In genomic region chr12:104494137-104494815, GRCh38 we compare ENCODE assay signal across 8 cellular contexts. TPM values are rescaled to one million over a fixed set of nuclear protein-coding genes. Genes with fewer than 3 reads are reported as not detected.
DNase-seq lines count a peak whose midpoint lies in the region; ATAC-seq, FAIRE-seq and TF ChIP-seq lines count a peak whose summit lies in the region.

No MANE protein-coding gene starts in this region.

- intact Hi-C loops in right lobe of liver (cut with DNase I) (no loop called here), HepG2 (cut with micrococcal nuclease; ENCODE audit: unreplicated experiment) (no loop called here), left ventricle myocardium inferior (cut with micrococcal nuclease) (no loop called here)

- no peaks in the 10 kb centered on the region for H3K36me3 ChIP-seq in right lobe of liver
- H3K36me3 ChIP-seq in HepG2 (replicated peaks in 1 of 2; ENCODE audit: control insufficient read depth in 1 of 2, insufficient read depth in 2 of 2, low read length in 2 of 2), result no peaks in the 10 kb centered on the region
- H3K36me3 ChIP-seq in left ventricle myocardium inferior, result no peaks in the 10 kb centered on the region
- no peaks in the 10 kb centered on the region for H3K36me3 ChIP-seq in MG63

- CTCF ChIA-PET in HepG2 (lab: Yijun Ruan, JAX; ENCODE audit: low intra/inter-chr PET ratio, low total read pairs), result no interaction called here

- H3K9me3 ChIP-seq in right lobe of liver (no peaks in the 10 kb centered on the region), HepG2 (ENCODE audit: low read length) (no peaks in the 10 kb centered on the region), left ventricle myocardium inferior (replicated peaks) (no peaks in the 10 kb centered on the region), MG63 (no peaks in the 10 kb centered on the region)

- no peak overlapping the region for H3K4me3 ChIP-seq in right lobe of liver
- H3K4me3 ChIP-seq in HepG2 (replicated peaks in 1 of 3; ENCODE audit: insufficient read depth in 1 of 3, low read depth in 2 of 3, low read length in 3 of 3), result no peak overlapping the region
- peak overlapping the region; percentile 8 for H3K4me3 ChIP-seq in left ventricle myocardium inferior
- no peak overlapping the region for H3K4me3 ChIP-seq in MG63

- H3K79me2 ChIP-seq in HepG2 (ENCODE audit: insufficient read depth, low read length), result no peaks in the 10 kb centered on the region

- no peak for FAIRE-seq in HepG2 (lab: Jason Lieb, UNC)

- TF ChIP-seq EP300 in HepG2 (IDR thresholded peaks at IDR 0.05; ENCODE audit: low read depth in 2 of 2, low read length in 2 of 2) (no peak), HepG2 (CRISPR knock-in tag; IDR thresholded peaks at IDR 0.05; ENCODE audit: borderline replicate concordance) (no peak)

- no peak overlapping the region for H2AFZ ChIP-seq in HepG2 (ENCODE audit: low read length)

- BruUV-seq in HepG2 (replicated peaks; lab: Mats Ljungman, UMichigan), result no TSS peak

- WGBS in right lobe of liver (ENCODE audit: insufficient coverage, low coverage, low lambda C conversion rate, missing lambda C conversion rate), result 66% methylated on average over 10 of the region's 13 CpGs
- WGBS in HepG2 (ENCODE audit: low lambda C conversion rate), result 49% methylated on average over 11 of the region's 13 CpGs

- no peaks in the 10 kb centered on the region for H3K4me1 ChIP-seq in right lobe of liver
- H3K4me1 ChIP-seq in HepG2 (ENCODE audit: insufficient read depth, low read length), result no peaks in the 10 kb centered on the region
- peaks cover 21% of the 10 kb centered on the region for H3K4me1 ChIP-seq in left ventricle myocardium inferior

- H3K27me3 ChIP-seq in right lobe of liver, result no peaks in the 10 kb centered on the region
- peaks cover 0 to 13% of the 10 kb centered on the region in 2 experiments; a peak in 1 of 5 replicates for H3K27me3 ChIP-seq in HepG2 (ENCODE audit: control insufficient read depth in 1 of 2, insufficient read depth in 2 of 2, low read length in 2 of 2)
- no peaks in the 10 kb centered on the region for H3K27me3 ChIP-seq in left ventricle myocardium inferior (ENCODE audit: low read depth)
- H3K27me3 ChIP-seq in MG63, result no peaks in the 10 kb centered on the region

- TF ChIP-seq RAD21 in HepG2 (CRISPR knock-in tag; IDR thresholded peaks at IDR 0.05), result no peak

- peak in 3 of 4 donors; percentile 19 to 50 (median 44) for ATAC-seq in right lobe of liver
- ATAC-seq in HepG2, result no peak
- no peak for ATAC-seq in GM19452 (IDR thresholded peaks at IDR 0.05; ENCODE audit: unreplicated experiment)

- POLR2A ChIA-PET in HepG2 (lab: Yijun Ruan, JAX), result no interaction called here

- no peak for DNase-seq in right lobe of liver
- no peak for DNase-seq in HepG2 (ENCODE audit: low spot score)
- peak; percentile 70 for DNase-seq in activated CD8-positive, alpha-beta memory T cell treated with anti-CD3 and anti-CD28 coated beads, Interleukin-2, amount 50 U/mL, for 48 hours
- DNase-seq in left ventricle myocardium inferior, result no peak
- peak; percentile 24 to 57 for DNase-seq in stimulated activated CD8-positive, alpha-beta memory T cell treated with anti-CD3 and anti-CD28 coated beads, Interleukin-4, amount 100 ng/mL, for 4 hours (ENCODE audit: low read depth in 2 of 2, low spot score in 1 of 2)
- DNase-seq in MG63, result no peak
- DNase-seq in RPMI8226, result no peak

- in situ Hi-C loops in HepG2 (cut with HindIII; ENCODE audit: extremely low pct_ligation_motif_present, low pct_unique_long_range_greater_than_20kb), result no loop called here

- H4K20me1 ChIP-seq in HepG2 (ENCODE audit: insufficient read depth, low read length), result no peaks in the 10 kb centered on the region

- TF ChIP-seq CTCF in right lobe of liver (IDR thresholded peaks at IDR 0.05) (no peak), HepG2 (CRISPR knock-in tag; IDR thresholded peaks at IDR 0.05) (no peak), left ventricle myocardium inferior (IDR thresholded peaks at IDR 0.05; ENCODE audit: borderline replicate concordance) (no peak)

- H3K9ac ChIP-seq in HepG2 (ENCODE audit: insufficient read depth, low read depth, low read length), result no peak overlapping the region

- H3K4me2 ChIP-seq in HepG2 (ENCODE audit: low read depth, low read length), result no peak overlapping the region

- TF ChIP-seq POLR2A in right lobe of liver (IDR thresholded peaks at IDR 0.05), result no peak
- no peak for TF ChIP-seq POLR2A in HepG2 (IDR thresholded peaks at IDR 0.05; ENCODE audit: insufficient read depth in 1 of 2, low read depth in 2 of 2, low read length in 2 of 2)

- H3K27ac ChIP-seq in right lobe of liver (peak overlapping the region in 1 of 3 donors; percentile 10), HepG2 (ENCODE audit: extremely low read length, insufficient read depth, low read length) (no peak overlapping the region), left ventricle myocardium inferior (replicated peaks) (peak overlapping the region; percentile 61)

TF ChIP-seq in HepG2, 621 proteins besides CTCF, POLR2A, EP300 and RAD21 (continues in another document):
- TF ChIP-seq MTA1 (CRISPR knock-in tag; IDR thresholded peaks at IDR 0.05; ENCODE audit: borderline replicate concordance), result no peak
- no peak for TF ChIP-seq MLX (CRISPR knock-in tag; IDR thresholded peaks at IDR 0.05)
- TF ChIP-seq ATAD3A (CRISPR knock-in tag; IDR thresholded peaks at IDR 0.05), result no peak
- TF ChIP-seq MED13 (CRISPR knock-in tag; IDR thresholded peaks at IDR 0.05), result no peak
- no peak for TF ChIP-seq CHD4 (IDR thresholded peaks at IDR 0.05; ENCODE audit: borderline replicate concordance, low read length)
- no peak for TF ChIP-seq ZBTB26 (CRISPR knock-in tag; IDR thresholded peaks at IDR 0.05; ENCODE audit: borderline replicate concordance)
- no peak for TF ChIP-seq ZNF468 (CRISPR knock-in tag; IDR thresholded peaks at IDR 0.05)

RNA-seq across cellular contexts. Expression of gene CHST11, which starts 37.5 kb away (rescaled TPM):
- total RNA-seq in right lobe of liver (10 to 100 TPM in 1 of 6 experiments, 1 to 10 TPM in 4, under 1 TPM in 1; 0.57 to 10.4 (median 3.5) TPM), HepG2 (2016; rRNA removed; fragmentation: Illumina TruSeq; extraction: Trizol) (not detected in 2 replicates), left ventricle myocardium inferior (6.0 TPM)
- not detected in 2 replicates for total RNA-seq in HepG2 (2016; cell fraction: cytosol; rRNA removed; fragmentation: Illumina TruSeq; extraction: Trizol; ENCODE audit: low read depth)
- not detected in 2 replicates for total RNA-seq in HepG2 (2016; cell fraction: insoluble cytoplasmic fraction; rRNA removed; fragmentation: Illumina TruSeq; extraction: Trizol)
- total RNA-seq in HepG2 (2016; cell fraction: membrane; rRNA removed; fragmentation: Illumina TruSeq; extraction: Trizol), result not detected in 2 replicates
- not detected in 2 replicates for total RNA-seq in HepG2 (2016; cell fraction: nucleus; rRNA removed; fragmentation: Illumina TruSeq; extraction: Trizol)
- polyA plus RNA-seq in HepG2 (2011; rRNA removed), result 0.05 and 0.15 TPM in 2 replicates
- 0.04 TPM in 1 of 2 replicates, not detected in the other for polyA plus RNA-seq in HepG2 (2011; cell fraction: cytosol; rRNA removed)
- polyA plus RNA-seq in HepG2 (2011; cell fraction: nucleus; rRNA removed), result 0.10 TPM in 1 of 2 replicates, not detected in the other
- not detected in 2 replicates for polyA plus RNA-seq in HepG2 (2012)
- polyA plus RNA-seq in HepG2 (2016; cell fraction: cytosol; fragmentation: Illumina TruSeq; extraction: Trizol; ENCODE audit: low read depth), result not detected in 2 replicates
- polyA plus RNA-seq in HepG2 (2016; cell fraction: insoluble cytoplasmic fraction; fragmentation: Illumina TruSeq; extraction: Trizol; ENCODE audit: low read depth), result not detected in 2 replicates
- not detected in 2 replicates for polyA plus RNA-seq in HepG2 (2016; cell fraction: membrane; fragmentation: Illumina TruSeq; extraction: Trizol; ENCODE audit: low read depth)
- polyA plus RNA-seq in HepG2 (2016; cell fraction: nucleus; fragmentation: Illumina TruSeq; extraction: Trizol; ENCODE audit: insufficient read depth, low read depth), result not detected in 2 replicates
- polyA minus RNA-seq in HepG2 (2011; rRNA and poly(A)+ RNA removed; ENCODE audit: low replicate concordance), result 1.7 TPM in 1 of 2 replicates, not detected in the other
- not detected in 2 replicates for polyA minus RNA-seq in HepG2 (2011; cell fraction: cytosol; rRNA and poly(A)+ RNA removed)
- polyA minus RNA-seq in HepG2 (2011; cell fraction: nucleus; rRNA and poly(A)+ RNA removed), result 0.12 TPM in 1 of 2 replicates, not detected in the other
- total RNA-seq in MG63 (2014; rRNA removed; shearing (Covaris generic); ENCODE audit: low replicate concordance), result 0.07 and 0.13 TPM in 2 replicates

Comparison
In these comparisons a context has a peak if more than half of its experiments do, and no peak if none do; other contexts are left out.
1. ATAC-seq: peak in right lobe of liver (3 of 4); none in HepG2 (single experiment) and GM19452 (single experiment).
2. DNase-seq: peak in activated CD8-positive, alpha-beta memory T cell treated with anti-CD3 and anti-CD28 coated beads, Interleukin-2, amount 50 U/mL, for 48 hours (single experiment) and stimulated activated CD8-positive, alpha-beta memory T cell treated with anti-CD3 and anti-CD28 coated beads, Interleukin-4, amount 100 ng/mL, for 4 hours (2 of 2); none in right lobe of liver (0 of 3), HepG2 (single experiment), left ventricle myocardium inferior (single experiment), MG63 (single experiment) and RPMI8226 (single experiment).